8 cellular contexts compared by ENCODE assay signal in genomic region chr1:244319283-244320132, GRCh38.
DNase-seq lines count a peak whose midpoint lies in the region; ATAC-seq, FAIRE-seq and TF ChIP-seq lines count a peak whose summit lies in the region.

No MANE protein-coding gene starts in this region.

- H3K4me3 Mint-ChIP-seq in IgD-negative memory B cell: peak overlapping the region; percentile 18 to 84 (median 56)
- H3K4me3 Mint-ChIP-seq in endodermal cell: no peak overlapping the region

- H3K4me3 ChIP-seq in GM12864 (ENCODE audit: low read depth, low read length): no peak overlapping the region; the same call in 1 of the 2 replicates
- no peak overlapping the region for H3K4me3 ChIP-seq in keratinocyte (ENCODE audit: control insufficient read depth in 2 of 3, extremely low read depth in 1 of 3, insufficient read depth in 2 of 3, low read depth in 1 of 3, low read length in 3 of 3)
- H3K4me3 ChIP-seq in vagina: no peak overlapping the region
- H3K4me3 ChIP-seq in endodermal cell (ENCODE audit: low read length): no peak overlapping the region

- TF ChIP-seq CTCF in GM12864 (IDR thresholded peaks at IDR 0.05; ENCODE audit: low read depth, low read length, missing control alignments) (no peak), keratinocyte (optimal IDR thresholded peaks at IDR 0.05 in 1 of 3, IDR thresholded peaks at IDR 0.05 in 1 of 3, conservative IDR thresholded peaks at IDR 0.05 in 1 of 3; ENCODE audit: extremely low read depth in 1 of 3, insufficient read depth in 2 of 3, low read length in 3 of 3) (no peak), vagina (IDR thresholded peaks at IDR 0.05) (no peak), endodermal cell (conservative IDR thresholded peaks at IDR 0.05) (no peak)

- H3K27me3 Mint-ChIP-seq in IgD-negative memory B cell: no peaks in the 10 kb centered on the region
- H3K27me3 Mint-ChIP-seq in endodermal cell (ENCODE audit: insufficient read depth): no peaks in the 10 kb centered on the region

- FAIRE-seq in keratinocyte (lab: Jason Lieb, UNC): peak; percentile 60

- H3K36me3 Mint-ChIP-seq in IgD-negative memory B cell (peaks cover 9% of the 10 kb centered on the region), endodermal cell (ENCODE audit: low read depth) (no peaks in the 10 kb centered on the region)

- dilution Hi-C loops in keratinocyte (cut with MboI; ENCODE audit: extremely low pct_ligation_motif_present, low sequenced_read_pairs): no loop called here

- H3K9ac ChIP-seq in keratinocyte (ENCODE audit: control insufficient read depth, extremely low read depth, insufficient read depth, low read length): no peak overlapping the region
- H3K9ac ChIP-seq in endodermal cell (ENCODE audit: extremely low read depth, low read length, poor library complexity, severe bottlenecking): no peak overlapping the region

- no peaks in the 10 kb centered on the region for H4K20me1 ChIP-seq in keratinocyte (ENCODE audit: control insufficient read depth, extremely low read depth, insufficient read depth, low read length)

- H3K4me1 Mint-ChIP-seq in IgD-negative memory B cell (peaks cover 16 to 20% (median 16%) of the 10 kb centered on the region in 3 donors), endodermal cell (no peaks in the 10 kb centered on the region)

- H3K9me3 ChIP-seq in keratinocyte (ENCODE audit: control insufficient read depth, low read depth, low read length) (no peaks in the 10 kb centered on the region), vagina (no peaks in the 10 kb centered on the region), endodermal cell (ENCODE audit: control insufficient read depth, low read length) (peaks cover 5% of the 10 kb centered on the region)

- TF ChIP-seq POLR2A in vagina (IDR thresholded peaks at IDR 0.05): no peak

- intact Hi-C loops in vagina (cut with DNase I): no loop called here

- peak overlapping the region; percentile 45 for H3K27ac ChIP-seq in keratinocyte (ENCODE audit: control insufficient read depth, insufficient read depth, low read length)
- peak overlapping the region; percentile 19 for H3K27ac ChIP-seq in vagina
- H3K27ac ChIP-seq in endodermal cell (ENCODE audit: low read depth, low read length): no peak overlapping the region

- peak; percentile 66 for ATAC-seq in GM21576 (IDR thresholded peaks at IDR 0.05; ENCODE audit: unreplicated experiment)
- no peak for ATAC-seq in left lobe of liver

- no peaks in the 10 kb centered on the region for H3K79me2 ChIP-seq in keratinocyte (ENCODE audit: control insufficient read depth, insufficient read depth, low read length)

- H3K27ac Mint-ChIP-seq in IgD-negative memory B cell (peak overlapping the region; percentile 3 to 83 (median 16)), endodermal cell (no peak overlapping the region)

- WGBS in endodermal cell (ENCODE audit: insufficient coverage in 1 of 2, insufficient read length in 1 of 2), 2 experiments: 87 to 92% methylated on average over 5 to 9 of the region's 9 CpGs

- H2AFZ ChIP-seq in keratinocyte (ENCODE audit: control insufficient read depth, low read length): peak overlapping the region; percentile 98

- H3K4me1 ChIP-seq in keratinocyte (ENCODE audit: control insufficient read depth, extremely low read depth, insufficient read depth, low read length): peaks cover 24% of the 10 kb centered on the region
- H3K4me1 ChIP-seq in vagina: peaks cover 31% of the 10 kb centered on the region
- no peaks in the 10 kb centered on the region for H3K4me1 ChIP-seq in endodermal cell (ENCODE audit: control insufficient read depth, insufficient read depth, low read length)

- peak overlapping the region; percentile 9 for H3K4me2 ChIP-seq in keratinocyte (ENCODE audit: control insufficient read depth, extremely low read depth, insufficient read depth, low read depth, low read length)

- H3K36me3 ChIP-seq in keratinocyte (ENCODE audit: control insufficient read depth in 2 of 2, extremely low read depth in 1 of 2, insufficient read depth in 2 of 2, low read length in 2 of 2) (no peaks in the 10 kb centered on the region), vagina (no peaks in the 10 kb centered on the region), endodermal cell (ENCODE audit: control insufficient read depth, insufficient read depth, low read length) (no peaks in the 10 kb centered on the region)

- H3K9me1 ChIP-seq in keratinocyte (ENCODE audit: control insufficient read depth, extremely low read depth, insufficient read depth, low read length): no peaks in the 10 kb centered on the region

- H3K9me3 Mint-ChIP-seq in IgD-negative memory B cell: peaks cover 0 to 2% (median 0%) of the 10 kb centered on the region in 3 donors
- H3K9me3 Mint-ChIP-seq in endodermal cell: peaks cover 16% of the 10 kb centered on the region

- no peaks in the 10 kb centered on the region for H3K27me3 ChIP-seq in keratinocyte (ENCODE audit: control insufficient read depth, extremely low read depth, insufficient read depth, low read length)
- H3K27me3 ChIP-seq in vagina: no peaks in the 10 kb centered on the region
- no peaks in the 10 kb centered on the region for H3K27me3 ChIP-seq in endodermal cell (ENCODE audit: control insufficient read depth, insufficient read depth, low read length, poor library complexity, severe bottlenecking)

- DNase-seq in GM12864 (ENCODE audit: low read depth): peak; percentile 76
- peak; percentile 6 for DNase-seq in activated T-cell treated with anti-CD3 and anti-CD28 coated beads for 4 hours
- DNase-seq in keratinocyte (ENCODE audit: low read depth, low spot score): no peak
- peak; percentile 49 to 78 for DNase-seq in vagina (ENCODE audit: extremely low spot score in 2 of 2)
- DNase-seq in endodermal cell: no peak
- DNase-seq in left lobe of liver (ENCODE audit: low spot score): no peak

Comparison
In these comparisons a context has a peak if more than half of its experiments do, and no peak if none do; other contexts are left out.
1. DNase-seq: peak in GM12864 (single experiment), activated T-cell treated with anti-CD3 and anti-CD28 coated beads for 4 hours (single experiment) and vagina (2 of 2); none in keratinocyte (single experiment), endodermal cell (single experiment) and left lobe of liver (single experiment).